ENCODE assay signal across 11 cellular contexts in genomic region chr1:116855788-116856187, GRCh38. TPM values are rescaled to one million over a fixed set of nuclear protein-coding genes. Genes with fewer than 3 reads are reported as not detected.
DNase-seq lines count a peak whose midpoint lies in the region; ATAC-seq and TF ChIP-seq lines count a peak whose summit lies in the region.
"Had no signal": no experiment of that assay in that cellular context is flagged by ENCODE, and none has a peak within 500 bp of the region (broad histone marks: within the 10 kb centered on the region; RNA-seq: fewer than 3 reads in every experiment).

No MANE protein-coding gene starts in this region.

- H3K4me3 ChIP-seq in cardiac muscle cell, result no peak overlapping the region
- H3K4me3 ChIP-seq in fibroblast of the aortic adventitia (ENCODE audit: low read depth, low read length), result no peak overlapping the region
- no peak overlapping the region for H3K4me3 ChIP-seq in lower lobe of right lung

- H3K36me3 ChIP-seq in cardiac muscle cell (no peaks in the 10 kb centered on the region), lower lobe of right lung (no peaks in the 10 kb centered on the region)

- ATAC-seq in Right ventricle myocardium inferior (no peak), HG02870 (IDR thresholded peaks at IDR 0.05; ENCODE audit: unreplicated experiment) (no peak), GM19035 (IDR thresholded peaks at IDR 0.05; ENCODE audit: unreplicated experiment) (no peak), lower lobe of right lung (no peak)

- H3K4me1 ChIP-seq in cardiac muscle cell (ENCODE audit: low read depth) (peaks cover 31% of the 10 kb centered on the region), lower lobe of right lung (peaks cover 18% of the 10 kb centered on the region)

- H3K27me3 ChIP-seq in cardiac muscle cell (no peaks in the 10 kb centered on the region), lower lobe of right lung (ENCODE audit: low read depth) (no peaks in the 10 kb centered on the region)

- DNase-seq in cardiac muscle cell (ENCODE audit: low read depth in 1 of 2, low spot score in 1 of 2) (peak in 1 of 2 donors; percentile 60), Right ventricle myocardium inferior (ENCODE audit: missing footprints) (no peak), NCI-H748 treated with DMSO at 0.1 percent for 48 hours (lab: John Stamatoyannopoulos, UW) (peak; percentile 67), fibroblast of the aortic adventitia (ENCODE audit: low read depth) (peak; percentile 79), lower lobe of right lung (no peak)
- DNase-seq in activated effector memory CD4-positive, alpha-beta T cell treated with Interleukin-2 at 50 U/mL for 16 hours, result no peak
- DNase-seq: activated naive CD4-positive, alpha-beta T cell treated with anti-CD3 and anti-CD28 coated beads for 36 hours; AML-193; naive B cell had no signal

- intact Hi-C loops in Right ventricle myocardium inferior (cut with DNase I) (loop anchor here (1.0 kb wide), 1 partner anchor 200 kb away; no protein-coding TSS in a partner anchor), lower lobe of right lung (cut with DNase I) (no loop called here)

- H3K9me3 ChIP-seq in cardiac muscle cell (ENCODE audit: low read depth), result no peaks in the 10 kb centered on the region
- H3K9me3 ChIP-seq in lower lobe of right lung, result no peaks in the 10 kb centered on the region

- TF ChIP-seq CTCF in cardiac muscle cell (IDR thresholded peaks at IDR 0.05; ENCODE audit: low read depth, low read length) (no peak), fibroblast of the aortic adventitia (IDR thresholded peaks at IDR 0.05; ENCODE audit: insufficient read depth, low read length) (no peak), lower lobe of right lung (IDR thresholded peaks at IDR 0.05) (no peak)

- H3K27ac ChIP-seq in cardiac muscle cell (peak overlapping the region; percentile 11), lower lobe of right lung (no peak overlapping the region)

RNA-seq across cellular contexts. Expression of gene PTGFRN, which starts 53.9 kb away (rescaled TPM):
- total RNA-seq in cardiac muscle cell, result 69.7 and 72.4 TPM in 2 replicates
- 47.5 and 60.1 TPM in 2 replicates for polyA plus RNA-seq in cardiac muscle cell
- total RNA-seq in Right ventricle myocardium inferior, result 119 TPM
- total RNA-seq in fibroblast of the aortic adventitia (ENCODE audit: low replicate concordance), result 39.8 and 67.5 TPM in 2 replicates
- 31.1 TPM for total RNA-seq in lower lobe of right lung

Comparison
In these comparisons a context has a peak if more than half of its experiments do, and no peak if none do; other contexts are left out.
1. DNase-seq: peak in NCI-H748 treated with DMSO at 0.1 percent for 48 hours (single experiment) and fibroblast of the aortic adventitia (single experiment); none in Right ventricle myocardium inferior (single experiment), activated effector memory CD4-positive, alpha-beta T cell treated with Interleukin-2 at 50 U/mL for 16 hours (single experiment) and lower lobe of right lung (single experiment).